1 cellular context compared by ENCODE assay signal in the genomic region with DNA sequence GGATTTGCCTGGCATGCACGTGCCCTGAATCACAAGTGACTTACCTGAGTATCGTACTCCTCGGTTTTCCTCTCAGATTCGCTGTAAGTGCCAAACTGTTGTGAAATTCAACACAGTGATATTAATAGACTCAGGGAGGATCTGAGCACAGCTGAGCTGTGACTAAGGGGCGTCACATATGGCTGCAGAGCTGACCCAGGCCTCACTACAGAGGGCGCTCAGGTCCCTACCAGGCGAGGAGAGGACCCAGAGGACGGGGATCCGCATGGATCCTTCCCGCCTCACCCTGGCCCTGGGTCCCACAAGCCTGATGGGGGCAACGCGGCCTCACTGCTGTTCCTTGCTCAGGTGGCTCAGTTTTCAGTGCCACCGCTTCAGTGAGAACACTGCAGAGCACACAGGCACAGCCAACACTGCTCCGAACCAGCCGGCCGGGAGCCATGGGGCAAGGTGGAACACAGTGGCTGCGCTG.
TF ChIP-seq lines count a peak whose summit lies in the region.

No MANE protein-coding gene starts in this region.

TF ChIP-seq in WTC11, 78 proteins besides CTCF, POLR2A, EP300 and RAD21 (continued from another document):
- TF ChIP-seq, protein P1, sequence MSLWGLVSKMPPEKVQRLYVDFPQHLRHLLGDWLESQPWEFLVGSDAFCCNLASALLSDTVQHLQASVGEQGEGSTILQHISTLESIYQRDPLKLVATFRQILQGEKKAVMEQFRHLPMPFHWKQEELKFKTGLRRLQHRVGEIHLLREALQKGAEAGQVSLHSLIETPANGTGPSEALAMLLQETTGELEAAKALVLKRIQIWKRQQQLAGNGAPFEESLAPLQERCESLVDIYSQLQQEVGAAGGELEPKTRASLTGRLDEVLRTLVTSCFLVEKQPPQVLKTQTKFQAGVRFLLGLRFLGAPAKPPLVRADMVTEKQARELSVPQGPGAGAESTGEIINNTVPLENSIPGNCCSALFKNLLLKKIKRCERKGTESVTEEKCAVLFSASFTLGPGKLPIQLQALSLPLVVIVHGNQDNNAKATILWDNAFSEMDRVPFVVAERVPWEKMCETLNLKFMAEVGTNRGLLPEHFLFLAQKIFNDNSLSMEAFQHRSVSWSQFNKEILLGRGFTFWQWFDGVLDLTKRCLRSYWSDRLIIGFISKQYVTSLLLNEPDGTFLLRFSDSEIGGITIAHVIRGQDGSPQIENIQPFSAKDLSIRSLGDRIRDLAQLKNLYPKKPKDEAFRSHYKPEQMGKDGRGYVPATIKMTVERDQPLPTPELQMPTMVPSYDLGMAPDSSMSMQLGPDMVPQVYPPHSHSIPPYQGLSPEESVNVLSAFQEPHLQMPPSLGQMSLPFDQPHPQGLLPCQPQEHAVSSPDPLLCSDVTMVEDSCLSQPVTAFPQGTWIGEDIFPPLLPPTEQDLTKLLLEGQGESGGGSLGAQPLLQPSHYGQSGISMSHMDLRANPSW (CRISPR knock-in tag; conservative IDR thresholded peaks at IDR 0.05; ENCODE audit: low read depth) = no peak
- TF ChIP-seq NR2C2 (CRISPR knock-in tag; IDR thresholded peaks at IDR 0.05) (no peak), JUN (CRISPR knock-in tag; IDR thresholded peaks at IDR 0.05) (no peak), GRHL2 (CRISPR knock-in tag; IDR thresholded peaks at IDR 0.05; ENCODE audit: insufficient replicate concordance, severe bottlenecking) (no peak), RORB (CRISPR knock-in tag; IDR thresholded peaks at IDR 0.05) (no peak), ZNF138 (CRISPR knock-in tag; conservative IDR thresholded peaks at IDR 0.05) (no peak), ETV6 (CRISPR knock-in tag; IDR thresholded peaks at IDR 0.05) (no peak), SMAD4 (CRISPR knock-in tag; IDR thresholded peaks at IDR 0.05) (no peak)
- TF ChIP-seq, protein P2, sequence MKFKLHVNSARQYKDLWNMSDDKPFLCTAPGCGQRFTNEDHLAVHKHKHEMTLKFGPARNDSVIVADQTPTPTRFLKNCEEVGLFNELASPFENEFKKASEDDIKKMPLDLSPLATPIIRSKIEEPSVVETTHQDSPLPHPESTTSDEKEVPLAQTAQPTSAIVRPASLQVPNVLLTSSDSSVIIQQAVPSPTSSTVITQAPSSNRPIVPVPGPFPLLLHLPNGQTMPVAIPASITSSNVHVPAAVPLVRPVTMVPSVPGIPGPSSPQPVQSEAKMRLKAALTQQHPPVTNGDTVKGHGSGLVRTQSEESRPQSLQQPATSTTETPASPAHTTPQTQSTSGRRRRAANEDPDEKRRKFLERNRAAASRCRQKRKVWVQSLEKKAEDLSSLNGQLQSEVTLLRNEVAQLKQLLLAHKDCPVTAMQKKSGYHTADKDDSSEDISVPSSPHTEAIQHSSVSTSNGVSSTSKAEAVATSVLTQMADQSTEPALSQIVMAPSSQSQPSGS (CRISPR knock-in tag; IDR thresholded peaks at IDR 0.05; ENCODE audit: borderline replicate concordance, low read depth) = no peak
- TF ChIP-seq, protein P3, sequence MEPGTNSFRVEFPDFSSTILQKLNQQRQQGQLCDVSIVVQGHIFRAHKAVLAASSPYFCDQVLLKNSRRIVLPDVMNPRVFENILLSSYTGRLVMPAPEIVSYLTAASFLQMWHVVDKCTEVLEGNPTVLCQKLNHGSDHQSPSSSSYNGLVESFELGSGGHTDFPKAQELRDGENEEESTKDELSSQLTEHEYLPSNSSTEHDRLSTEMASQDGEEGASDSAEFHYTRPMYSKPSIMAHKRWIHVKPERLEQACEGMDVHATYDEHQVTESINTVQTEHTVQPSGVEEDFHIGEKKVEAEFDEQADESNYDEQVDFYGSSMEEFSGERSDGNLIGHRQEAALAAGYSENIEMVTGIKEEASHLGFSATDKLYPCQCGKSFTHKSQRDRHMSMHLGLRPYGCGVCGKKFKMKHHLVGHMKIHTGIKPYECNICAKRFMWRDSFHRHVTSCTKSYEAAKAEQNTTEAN (CRISPR knock-in tag; IDR thresholded peaks at IDR 0.05) = no peak
- TF ChIP-seq, protein P4, sequence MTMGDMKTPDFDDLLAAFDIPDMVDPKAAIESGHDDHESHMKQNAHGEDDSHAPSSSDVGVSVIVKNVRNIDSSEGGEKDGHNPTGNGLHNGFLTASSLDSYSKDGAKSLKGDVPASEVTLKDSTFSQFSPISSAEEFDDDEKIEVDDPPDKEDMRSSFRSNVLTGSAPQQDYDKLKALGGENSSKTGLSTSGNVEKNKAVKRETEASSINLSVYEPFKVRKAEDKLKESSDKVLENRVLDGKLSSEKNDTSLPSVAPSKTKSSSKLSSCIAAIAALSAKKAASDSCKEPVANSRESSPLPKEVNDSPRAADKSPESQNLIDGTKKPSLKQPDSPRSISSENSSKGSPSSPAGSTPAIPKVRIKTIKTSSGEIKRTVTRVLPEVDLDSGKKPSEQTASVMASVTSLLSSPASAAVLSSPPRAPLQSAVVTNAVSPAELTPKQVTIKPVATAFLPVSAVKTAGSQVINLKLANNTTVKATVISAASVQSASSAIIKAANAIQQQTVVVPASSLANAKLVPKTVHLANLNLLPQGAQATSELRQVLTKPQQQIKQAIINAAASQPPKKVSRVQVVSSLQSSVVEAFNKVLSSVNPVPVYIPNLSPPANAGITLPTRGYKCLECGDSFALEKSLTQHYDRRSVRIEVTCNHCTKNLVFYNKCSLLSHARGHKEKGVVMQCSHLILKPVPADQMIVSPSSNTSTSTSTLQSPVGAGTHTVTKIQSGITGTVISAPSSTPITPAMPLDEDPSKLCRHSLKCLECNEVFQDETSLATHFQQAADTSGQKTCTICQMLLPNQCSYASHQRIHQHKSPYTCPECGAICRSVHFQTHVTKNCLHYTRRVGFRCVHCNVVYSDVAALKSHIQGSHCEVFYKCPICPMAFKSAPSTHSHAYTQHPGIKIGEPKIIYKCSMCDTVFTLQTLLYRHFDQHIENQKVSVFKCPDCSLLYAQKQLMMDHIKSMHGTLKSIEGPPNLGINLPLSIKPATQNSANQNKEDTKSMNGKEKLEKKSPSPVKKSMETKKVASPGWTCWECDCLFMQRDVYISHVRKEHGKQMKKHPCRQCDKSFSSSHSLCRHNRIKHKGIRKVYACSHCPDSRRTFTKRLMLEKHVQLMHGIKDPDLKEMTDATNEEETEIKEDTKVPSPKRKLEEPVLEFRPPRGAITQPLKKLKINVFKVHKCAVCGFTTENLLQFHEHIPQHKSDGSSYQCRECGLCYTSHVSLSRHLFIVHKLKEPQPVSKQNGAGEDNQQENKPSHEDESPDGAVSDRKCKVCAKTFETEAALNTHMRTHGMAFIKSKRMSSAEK (CRISPR knock-in tag; IDR thresholded peaks at IDR 0.05; ENCODE audit: borderline replicate concordance) = no peak
- TF ChIP-seq, protein P5, sequence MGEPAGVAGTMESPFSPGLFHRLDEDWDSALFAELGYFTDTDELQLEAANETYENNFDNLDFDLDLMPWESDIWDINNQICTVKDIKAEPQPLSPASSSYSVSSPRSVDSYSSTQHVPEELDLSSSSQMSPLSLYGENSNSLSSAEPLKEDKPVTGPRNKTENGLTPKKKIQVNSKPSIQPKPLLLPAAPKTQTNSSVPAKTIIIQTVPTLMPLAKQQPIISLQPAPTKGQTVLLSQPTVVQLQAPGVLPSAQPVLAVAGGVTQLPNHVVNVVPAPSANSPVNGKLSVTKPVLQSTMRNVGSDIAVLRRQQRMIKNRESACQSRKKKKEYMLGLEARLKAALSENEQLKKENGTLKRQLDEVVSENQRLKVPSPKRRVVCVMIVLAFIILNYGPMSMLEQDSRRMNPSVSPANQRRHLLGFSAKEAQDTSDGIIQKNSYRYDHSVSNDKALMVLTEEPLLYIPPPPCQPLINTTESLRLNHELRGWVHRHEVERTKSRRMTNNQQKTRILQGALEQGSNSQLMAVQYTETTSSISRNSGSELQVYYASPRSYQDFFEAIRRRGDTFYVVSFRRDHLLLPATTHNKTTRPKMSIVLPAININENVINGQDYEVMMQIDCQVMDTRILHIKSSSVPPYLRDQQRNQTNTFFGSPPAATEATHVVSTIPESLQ (CRISPR knock-in tag; IDR thresholded peaks at IDR 0.05) = no peak
